9 cellular contexts compared by ENCODE assay signal in the genomic region with DNA sequence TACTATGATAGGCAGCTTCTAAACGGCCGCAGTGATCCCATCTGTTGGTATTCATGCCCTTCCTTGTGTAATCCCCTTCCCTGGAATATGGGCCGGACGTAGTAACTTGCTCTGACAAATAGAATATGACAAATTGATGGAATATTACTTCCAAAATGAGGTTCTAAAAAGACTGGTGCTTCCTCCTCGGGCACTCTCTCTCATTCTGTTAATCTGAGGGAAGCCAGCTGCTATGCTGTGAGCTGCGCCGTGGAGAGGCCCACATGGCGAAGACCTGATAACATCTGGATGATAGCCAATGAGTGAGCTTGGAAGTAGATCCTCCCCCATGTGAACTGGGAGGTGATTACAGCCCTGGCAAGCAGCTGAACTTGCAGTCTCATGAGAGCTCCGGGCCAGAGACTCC. TPM values are rescaled to one million over a fixed set of nuclear protein-coding genes. Genes with fewer than 3 reads are reported as not detected.
DNase-seq lines count a peak whose midpoint lies in the region; ATAC-seq and TF ChIP-seq lines count a peak whose summit lies in the region.
"Had no signal": no experiment of that assay in that cellular context is flagged by ENCODE, and none has a peak within 500 bp of the region (broad histone marks: within the 10 kb centered on the region; RNA-seq: fewer than 3 reads in every experiment).

No MANE protein-coding gene starts in this region.

- H3K4me3 ChIP-seq in fibroblast of the aortic adventitia (ENCODE audit: low read depth, low read length) (no peak overlapping the region), ovary (no peak overlapping the region)

- no peaks in the 10 kb centered on the region for H3K36me3 Mint-ChIP-seq in activated naive CD8-positive, alpha-beta T cell treated with anti-CD3 and anti-CD28 coated beads, Interleukin-2, amount 50 U/mL, for 24 hours (ENCODE audit: low read depth)

- H3K36me3 ChIP-seq in ovary, result no peaks in the 10 kb centered on the region

- no peak for TF ChIP-seq CTCF in fibroblast of the aortic adventitia (IDR thresholded peaks at IDR 0.05; ENCODE audit: insufficient read depth, low read length)
- no peak for TF ChIP-seq CTCF in ovary (IDR thresholded peaks at IDR 0.05)

- no peaks in the 10 kb centered on the region for H3K9me3 ChIP-seq in ovary

- no peak for ATAC-seq in activated naive CD8-positive, alpha-beta T cell treated with anti-CD3 and anti-CD28 coated beads, Interleukin-2, amount 50 U/mL, for 24 hours
- ATAC-seq in HG02938 (IDR thresholded peaks at IDR 0.05; ENCODE audit: unreplicated experiment), result no peak
- no peak for ATAC-seq in HG02588 (IDR thresholded peaks at IDR 0.05; ENCODE audit: unreplicated experiment)

- intact Hi-C loops in ovary (cut with DNase I), result no loop called here

- no peaks in the 10 kb centered on the region for H3K9me3 Mint-ChIP-seq in activated naive CD8-positive, alpha-beta T cell treated with anti-CD3 and anti-CD28 coated beads, Interleukin-2, amount 50 U/mL, for 24 hours

- peak overlapping the region in 1 of 2 donors; percentile 58 for H3K27ac ChIP-seq in ovary

- H3K27ac Mint-ChIP-seq in activated naive CD8-positive, alpha-beta T cell treated with anti-CD3 and anti-CD28 coated beads, Interleukin-2, amount 50 U/mL, for 24 hours, result no peak overlapping the region

- H3K27me3 ChIP-seq in ovary, result no peaks in the 10 kb centered on the region

- no peak overlapping the region for H3K4me3 Mint-ChIP-seq in activated naive CD8-positive, alpha-beta T cell treated with anti-CD3 and anti-CD28 coated beads, Interleukin-2, amount 50 U/mL, for 24 hours

- no peaks in the 10 kb centered on the region for H3K4me1 Mint-ChIP-seq in activated naive CD8-positive, alpha-beta T cell treated with anti-CD3 and anti-CD28 coated beads, Interleukin-2, amount 50 U/mL, for 24 hours

- peaks cover 20% of the 10 kb centered on the region for H3K4me1 ChIP-seq in ovary (ENCODE audit: insufficient read depth)

- H3K27me3 Mint-ChIP-seq in activated naive CD8-positive, alpha-beta T cell treated with anti-CD3 and anti-CD28 coated beads, Interleukin-2, amount 50 U/mL, for 24 hours, result peaks cover 10% of the 10 kb centered on the region

- DNase-seq in Daoy (ENCODE audit: low read depth), result peak; percentile 66
- DNase-seq in NCI-H82 (lab: John Stamatoyannopoulos, UW), result peak; percentile 95
- peak; percentile 99 for DNase-seq in fibroblast of the aortic adventitia (ENCODE audit: low read depth)
- peak; percentile 78 to 88 (median 85) for DNase-seq in ovary
- no peak for DNase-seq in stimulated activated CD4-positive, alpha-beta T cell treated with anti-CD3 and anti-CD28 coated beads, Interleukin-4, amount 100 ng/mL, for 24 hours
- DNase-seq in activated naive CD8-positive, alpha-beta T cell treated with anti-CD3 and anti-CD28 coated beads, Interleukin-2, amount 50 U/mL, for 24 hours, result no peak
- DNase-seq: activated CD4-positive, CD25-positive, alpha-beta regulatory T cell had no signal

- 4 to 9% (median 7%) methylated on average over 9 of the region's 9 CpGs for WGBS in ovary, 3 donors

- TF ChIP-seq POLR2A in ovary (IDR thresholded peaks at IDR 0.05), result no peak

- TF ChIP-seq EP300 in ovary (IDR thresholded peaks at IDR 0.05), result no peak

RNA-seq across cellular contexts. Expression of a gene that starts 27.2 kb away (rescaled TPM):
- total RNA-seq in Daoy (2014; rRNA removed; shearing (Covaris generic)), result 14.3 and 16.2 TPM in 2 replicates
- total RNA-seq in fibroblast of the aortic adventitia (ENCODE audit: low replicate concordance) (4.3 and 10.8 TPM in 2 replicates), ovary (10 to 100 TPM; 19.6 to 35.6 (median 26.6) TPM)
- 10 to 100 TPM; 18.8 to 23.2 TPM for polyA plus RNA-seq in ovary

Comparison
In these comparisons a context has a peak if more than half of its experiments do, and no peak if none do; other contexts are left out.
1. DNase-seq: peak in Daoy (single experiment), NCI-H82 (single experiment), fibroblast of the aortic adventitia (single experiment) and ovary (5 of 5); none in stimulated activated CD4-positive, alpha-beta T cell treated with anti-CD3 and anti-CD28 coated beads, Interleukin-4, amount 100 ng/mL, for 24 hours (single experiment) and activated naive CD8-positive, alpha-beta T cell treated with anti-CD3 and anti-CD28 coated beads, Interleukin-2, amount 50 U/mL, for 24 hours (single experiment).